Comparison of ENCODE assay signal across 1 cellular context in the genomic region with DNA sequence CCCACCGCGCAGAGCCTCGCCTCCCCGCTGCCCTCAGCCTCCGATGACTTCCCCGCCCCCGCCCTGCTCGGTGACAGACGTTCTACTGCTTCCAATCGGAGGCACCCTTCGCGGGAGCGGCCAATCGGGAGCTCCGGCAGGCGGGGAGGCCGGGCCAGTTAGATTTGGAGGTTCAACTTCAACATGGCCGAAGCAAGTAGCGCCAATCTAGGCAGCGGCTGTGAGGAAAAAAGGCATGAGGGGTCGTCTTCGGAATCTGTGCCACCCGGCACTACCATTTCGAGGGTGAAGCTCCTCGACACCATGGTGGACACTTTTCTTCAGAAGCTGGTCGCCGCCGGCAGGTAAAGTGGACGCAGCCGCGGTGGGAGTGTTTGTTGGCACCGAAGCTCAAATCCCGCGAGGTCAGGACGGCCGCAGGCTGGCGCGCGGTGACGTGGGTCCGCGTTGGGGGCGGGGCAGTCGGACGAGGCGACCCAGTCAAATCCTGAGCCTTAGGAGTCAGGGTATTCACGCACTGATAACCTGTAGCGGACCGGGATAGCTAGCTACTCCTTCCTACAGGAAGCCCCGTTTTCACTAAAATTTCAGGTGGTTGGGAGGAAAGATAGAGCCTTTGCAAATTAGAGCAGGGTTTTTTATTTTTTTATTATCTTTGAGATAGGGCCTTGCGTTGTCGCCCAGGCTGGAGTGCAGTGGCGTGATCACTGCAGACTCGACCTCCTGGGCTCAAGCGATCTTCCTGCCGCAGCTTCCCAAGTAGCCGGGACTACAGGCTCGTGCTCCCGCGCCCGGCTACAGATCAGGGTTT.
TF ChIP-seq lines count a peak whose summit lies in the region.

A gene with protein sequence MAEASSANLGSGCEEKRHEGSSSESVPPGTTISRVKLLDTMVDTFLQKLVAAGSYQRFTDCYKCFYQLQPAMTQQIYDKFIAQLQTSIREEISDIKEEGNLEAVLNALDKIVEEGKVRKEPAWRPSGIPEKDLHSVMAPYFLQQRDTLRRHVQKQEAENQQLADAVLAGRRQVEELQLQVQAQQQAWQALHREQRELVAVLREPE (plus strand): TSS at position 175 of the 811 bp plus-strand sequence. CDS start 9 bp downstream, at position 184.

TF ChIP-seq in HepG2, 621 proteins besides CTCF, POLR2A, EP300 and RAD21 (continued from another document and continues in another):
- TF ChIP-seq, protein P1, sequence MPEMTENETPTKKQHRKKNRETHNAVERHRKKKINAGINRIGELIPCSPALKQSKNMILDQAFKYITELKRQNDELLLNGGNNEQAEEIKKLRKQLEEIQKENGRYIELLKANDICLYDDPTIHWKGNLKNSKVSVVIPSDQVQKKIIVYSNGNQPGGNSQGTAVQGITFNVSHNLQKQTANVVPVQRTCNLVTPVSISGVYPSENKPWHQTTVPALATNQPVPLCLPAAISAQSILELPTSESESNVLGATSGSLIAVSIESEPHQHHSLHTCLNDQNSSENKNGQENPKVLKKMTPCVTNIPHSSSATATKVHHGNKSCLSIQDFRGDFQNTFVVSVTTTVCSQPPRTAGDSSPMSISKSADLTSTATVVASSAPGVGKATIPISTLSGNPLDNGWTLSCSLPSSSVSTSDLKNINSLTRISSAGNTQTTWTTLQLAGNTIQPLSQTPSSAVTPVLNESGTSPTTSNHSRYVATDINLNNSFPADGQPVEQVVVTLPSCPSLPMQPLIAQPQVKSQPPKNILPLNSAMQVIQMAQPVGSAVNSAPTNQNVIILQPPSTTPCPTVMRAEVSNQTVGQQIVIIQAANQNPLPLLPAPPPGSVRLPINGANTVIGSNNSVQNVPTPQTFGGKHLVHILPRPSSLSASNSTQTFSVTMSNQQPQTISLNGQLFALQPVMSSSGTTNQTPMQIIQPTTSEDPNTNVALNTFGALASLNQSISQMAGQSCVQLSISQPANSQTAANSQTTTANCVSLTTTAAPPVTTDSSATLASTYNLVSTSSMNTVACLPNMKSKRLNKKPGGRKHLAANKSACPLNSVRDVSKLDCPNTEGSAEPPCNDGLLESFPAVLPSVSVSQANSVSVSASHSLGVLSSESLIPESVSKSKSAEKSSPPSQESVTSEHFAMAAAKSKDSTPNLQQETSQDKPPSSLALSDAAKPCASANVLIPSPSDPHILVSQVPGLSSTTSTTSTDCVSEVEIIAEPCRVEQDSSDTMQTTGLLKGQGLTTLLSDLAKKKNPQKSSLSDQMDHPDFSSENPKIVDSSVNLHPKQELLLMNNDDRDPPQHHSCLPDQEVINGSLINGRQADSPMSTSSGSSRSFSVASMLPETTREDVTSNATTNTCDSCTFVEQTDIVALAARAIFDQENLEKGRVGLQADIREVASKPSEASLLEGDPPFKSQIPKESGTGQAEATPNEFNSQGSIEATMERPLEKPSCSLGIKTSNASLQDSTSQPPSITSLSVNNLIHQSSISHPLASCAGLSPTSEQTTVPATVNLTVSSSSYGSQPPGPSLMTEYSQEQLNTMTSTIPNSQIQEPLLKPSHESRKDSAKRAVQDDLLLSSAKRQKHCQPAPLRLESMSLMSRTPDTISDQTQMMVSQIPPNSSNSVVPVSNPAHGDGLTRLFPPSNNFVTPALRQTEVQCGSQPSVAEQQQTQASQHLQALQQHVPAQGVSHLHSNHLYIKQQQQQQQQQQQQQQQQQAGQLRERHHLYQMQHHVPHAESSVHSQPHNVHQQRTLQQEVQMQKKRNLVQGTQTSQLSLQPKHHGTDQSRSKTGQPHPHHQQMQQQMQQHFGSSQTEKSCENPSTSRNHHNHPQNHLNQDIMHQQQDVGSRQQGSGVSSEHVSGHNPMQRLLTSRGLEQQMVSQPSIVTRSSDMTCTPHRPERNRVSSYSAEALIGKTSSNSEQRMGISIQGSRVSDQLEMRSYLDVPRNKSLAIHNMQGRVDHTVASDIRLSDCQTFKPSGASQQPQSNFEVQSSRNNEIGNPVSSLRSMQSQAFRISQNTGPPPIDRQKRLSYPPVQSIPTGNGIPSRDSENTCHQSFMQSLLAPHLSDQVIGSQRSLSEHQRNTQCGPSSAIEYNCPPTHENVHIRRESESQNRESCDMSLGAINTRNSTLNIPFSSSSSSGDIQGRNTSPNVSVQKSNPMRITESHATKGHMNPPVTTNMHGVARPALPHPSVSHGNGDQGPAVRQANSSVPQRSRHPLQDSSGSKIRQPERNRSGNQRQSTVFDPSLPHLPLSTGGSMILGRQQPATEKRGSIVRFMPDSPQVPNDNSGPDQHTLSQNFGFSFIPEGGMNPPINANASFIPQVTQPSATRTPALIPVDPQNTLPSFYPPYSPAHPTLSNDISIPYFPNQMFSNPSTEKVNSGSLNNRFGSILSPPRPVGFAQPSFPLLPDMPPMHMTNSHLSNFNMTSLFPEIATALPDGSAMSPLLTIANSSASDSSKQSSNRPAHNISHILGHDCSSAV (CRISPR knock-in tag; IDR thresholded peaks at IDR 0.05; ENCODE audit: borderline replicate concordance), result no peak
- TF ChIP-seq ZNF672 (CRISPR knock-in tag; IDR thresholded peaks at IDR 0.05) (no peak), ATAD3A (CRISPR knock-in tag; IDR thresholded peaks at IDR 0.05) (no peak), TOPORS (CRISPR knock-in tag; IDR thresholded peaks at IDR 0.05) (peak; percentile 61; the same call in 1 of the 2 replicates), TBX3 (IDR thresholded peaks at IDR 0.05; ENCODE audit: borderline replicate concordance) (peak; percentile 56; the same call in 1 of the 2 replicates), ZNF788 (CRISPR knock-in tag; IDR thresholded peaks at IDR 0.05; ENCODE audit: borderline replicate concordance) (0 out of 2 replicates have a peak, but pooled peaks have one; percentile 41), ZNF737 (CRISPR knock-in tag; IDR thresholded peaks at IDR 0.05; ENCODE audit: borderline replicate concordance) (no peak), ZNF562 (CRISPR knock-in tag; IDR thresholded peaks at IDR 0.05; ENCODE audit: borderline replicate concordance) (no peak), GZF1 (CRISPR knock-in tag; IDR thresholded peaks at IDR 0.05) (no peak), TRIM24 (CRISPR knock-in tag; IDR thresholded peaks at IDR 0.05) (no peak), GTF3A (CRISPR knock-in tag; conservative IDR thresholded peaks at IDR 0.05) (0 out of 2 replicates have a peak, but pooled peaks have one; percentile 56), MED1 (CRISPR knock-in tag; IDR thresholded peaks at IDR 0.05) (peak; percentile 70), KDM2A (CRISPR knock-in tag; IDR thresholded peaks at IDR 0.05; ENCODE audit: borderline replicate concordance, low read depth) (peak; percentile 99)
- TF ChIP-seq, protein P2, sequence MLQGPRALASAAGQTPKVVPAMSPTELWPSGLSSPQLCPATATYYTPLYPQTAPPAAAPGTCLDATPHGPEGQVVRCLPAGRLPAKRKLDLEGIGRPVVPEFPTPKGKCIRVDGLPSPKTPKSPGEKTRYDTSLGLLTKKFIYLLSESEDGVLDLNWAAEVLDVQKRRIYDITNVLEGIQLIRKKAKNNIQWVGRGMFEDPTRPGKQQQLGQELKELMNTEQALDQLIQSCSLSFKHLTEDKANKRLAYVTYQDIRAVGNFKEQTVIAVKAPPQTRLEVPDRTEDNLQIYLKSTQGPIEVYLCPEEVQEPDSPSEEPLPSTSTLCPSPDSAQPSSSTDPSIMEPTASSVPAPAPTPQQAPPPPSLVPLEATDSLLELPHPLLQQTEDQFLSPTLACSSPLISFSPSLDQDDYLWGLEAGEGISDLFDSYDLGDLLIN (CRISPR knock-in tag; IDR thresholded peaks at IDR 0.05; ENCODE audit: borderline replicate concordance), result no peak
- TF ChIP-seq, protein P3, sequence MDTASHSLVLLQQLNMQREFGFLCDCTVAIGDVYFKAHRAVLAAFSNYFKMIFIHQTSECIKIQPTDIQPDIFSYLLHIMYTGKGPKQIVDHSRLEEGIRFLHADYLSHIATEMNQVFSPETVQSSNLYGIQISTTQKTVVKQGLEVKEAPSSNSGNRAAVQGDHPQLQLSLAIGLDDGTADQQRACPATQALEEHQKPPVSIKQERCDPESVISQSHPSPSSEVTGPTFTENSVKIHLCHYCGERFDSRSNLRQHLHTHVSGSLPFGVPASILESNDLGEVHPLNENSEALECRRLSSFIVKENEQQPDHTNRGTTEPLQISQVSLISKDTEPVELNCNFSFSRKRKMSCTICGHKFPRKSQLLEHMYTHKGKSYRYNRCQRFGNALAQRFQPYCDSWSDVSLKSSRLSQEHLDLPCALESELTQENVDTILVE (CRISPR knock-in tag; IDR thresholded peaks at IDR 0.05), result 0 out of 2 replicates have a peak, but pooled peaks have one; percentile 38
- TF ChIP-seq, protein P4, sequence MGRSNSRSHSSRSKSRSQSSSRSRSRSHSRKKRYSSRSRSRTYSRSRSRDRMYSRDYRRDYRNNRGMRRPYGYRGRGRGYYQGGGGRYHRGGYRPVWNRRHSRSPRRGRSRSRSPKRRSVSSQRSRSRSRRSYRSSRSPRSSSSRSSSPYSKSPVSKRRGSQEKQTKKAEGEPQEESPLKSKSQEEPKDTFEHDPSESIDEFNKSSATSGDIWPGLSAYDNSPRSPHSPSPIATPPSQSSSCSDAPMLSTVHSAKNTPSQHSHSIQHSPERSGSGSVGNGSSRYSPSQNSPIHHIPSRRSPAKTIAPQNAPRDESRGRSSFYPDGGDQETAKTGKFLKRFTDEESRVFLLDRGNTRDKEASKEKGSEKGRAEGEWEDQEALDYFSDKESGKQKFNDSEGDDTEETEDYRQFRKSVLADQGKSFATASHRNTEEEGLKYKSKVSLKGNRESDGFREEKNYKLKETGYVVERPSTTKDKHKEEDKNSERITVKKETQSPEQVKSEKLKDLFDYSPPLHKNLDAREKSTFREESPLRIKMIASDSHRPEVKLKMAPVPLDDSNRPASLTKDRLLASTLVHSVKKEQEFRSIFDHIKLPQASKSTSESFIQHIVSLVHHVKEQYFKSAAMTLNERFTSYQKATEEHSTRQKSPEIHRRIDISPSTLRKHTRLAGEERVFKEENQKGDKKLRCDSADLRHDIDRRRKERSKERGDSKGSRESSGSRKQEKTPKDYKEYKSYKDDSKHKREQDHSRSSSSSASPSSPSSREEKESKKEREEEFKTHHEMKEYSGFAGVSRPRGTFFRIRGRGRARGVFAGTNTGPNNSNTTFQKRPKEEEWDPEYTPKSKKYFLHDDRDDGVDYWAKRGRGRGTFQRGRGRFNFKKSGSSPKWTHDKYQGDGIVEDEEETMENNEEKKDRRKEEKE (IDR thresholded peaks at IDR 0.05), result no peak
- TF ChIP-seq, protein P5, sequence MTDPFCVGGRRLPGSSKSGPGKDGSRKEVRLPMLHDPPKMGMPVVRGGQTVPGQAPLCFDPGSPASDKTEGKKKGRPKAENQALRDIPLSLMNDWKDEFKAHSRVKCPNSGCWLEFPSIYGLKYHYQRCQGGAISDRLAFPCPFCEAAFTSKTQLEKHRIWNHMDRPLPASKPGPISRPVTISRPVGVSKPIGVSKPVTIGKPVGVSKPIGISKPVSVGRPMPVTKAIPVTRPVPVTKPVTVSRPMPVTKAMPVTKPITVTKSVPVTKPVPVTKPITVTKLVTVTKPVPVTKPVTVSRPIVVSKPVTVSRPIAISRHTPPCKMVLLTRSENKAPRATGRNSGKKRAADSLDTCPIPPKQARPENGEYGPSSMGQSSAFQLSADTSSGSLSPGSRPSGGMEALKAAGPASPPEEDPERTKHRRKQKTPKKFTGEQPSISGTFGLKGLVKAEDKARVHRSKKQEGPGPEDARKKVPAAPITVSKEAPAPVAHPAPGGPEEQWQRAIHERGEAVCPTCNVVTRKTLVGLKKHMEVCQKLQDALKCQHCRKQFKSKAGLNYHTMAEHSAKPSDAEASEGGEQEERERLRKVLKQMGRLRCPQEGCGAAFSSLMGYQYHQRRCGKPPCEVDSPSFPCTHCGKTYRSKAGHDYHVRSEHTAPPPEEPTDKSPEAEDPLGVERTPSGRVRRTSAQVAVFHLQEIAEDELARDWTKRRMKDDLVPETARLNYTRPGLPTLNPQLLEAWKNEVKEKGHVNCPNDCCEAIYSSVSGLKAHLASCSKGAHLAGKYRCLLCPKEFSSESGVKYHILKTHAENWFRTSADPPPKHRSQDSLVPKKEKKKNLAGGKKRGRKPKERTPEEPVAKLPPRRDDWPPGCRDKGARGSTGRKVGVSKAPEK (CRISPR knock-in tag; IDR thresholded peaks at IDR 0.05; ENCODE audit: borderline replicate concordance), result no peak
- TF ChIP-seq, protein P6, sequence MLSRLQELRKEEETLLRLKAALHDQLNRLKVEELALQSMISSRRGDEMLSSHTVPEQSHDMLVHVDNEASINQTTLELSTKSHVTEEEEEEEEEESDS (CRISPR knock-in tag; IDR thresholded peaks at IDR 0.05; ENCODE audit: borderline replicate concordance), result no peak; the same call in 1 of the 2 replicates
- TF ChIP-seq, protein P7, sequence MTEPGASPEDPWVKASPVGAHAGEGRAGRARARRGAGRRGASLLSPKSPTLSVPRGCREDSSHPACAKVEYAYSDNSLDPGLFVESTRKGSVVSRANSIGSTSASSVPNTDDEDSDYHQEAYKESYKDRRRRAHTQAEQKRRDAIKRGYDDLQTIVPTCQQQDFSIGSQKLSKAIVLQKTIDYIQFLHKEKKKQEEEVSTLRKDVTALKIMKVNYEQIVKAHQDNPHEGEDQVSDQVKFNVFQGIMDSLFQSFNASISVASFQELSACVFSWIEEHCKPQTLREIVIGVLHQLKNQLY (CRISPR knock-in tag; IDR thresholded peaks at IDR 0.05), result no peak
